ENCODE assay signal across 9 cellular contexts in genomic region chr10:102868976-102869289, GRCh38. TPM values are rescaled to one million over a fixed set of nuclear protein-coding genes. Genes with fewer than 3 reads are reported as not detected.
DNase-seq lines count a peak whose midpoint lies in the region; ATAC-seq and TF ChIP-seq lines count a peak whose summit lies in the region.
"Had no signal": no experiment of that assay in that cellular context is flagged by ENCODE, and none has a peak within 500 bp of the region (broad histone marks: within the 10 kb centered on the region; RNA-seq: fewer than 3 reads in every experiment).

No MANE protein-coding gene starts in this region.

- H3K27ac ChIP-seq in ascending aorta = peak overlapping the region in 1 of 2 donors; percentile 15
- H3K27ac ChIP-seq in right lobe of liver = peak overlapping the region in 2 of 3 donors; percentile 50 to 66

- 37% methylated on average over 6 of the region's 6 CpGs for WGBS in right lobe of liver (ENCODE audit: insufficient coverage, low coverage, low lambda C conversion rate, missing lambda C conversion rate)

- peaks cover 20% of the 10 kb centered on the region for H3K27me3 Mint-ChIP-seq in activated naive CD4-positive, alpha-beta T cell treated with anti-CD3 and anti-CD28 coated beads, Interleukin-2, amount 50 U/mL, for 24 hours
- H3K27me3 Mint-ChIP-seq in type B pancreatic cell = no peaks in the 10 kb centered on the region

- H3K4me3 Mint-ChIP-seq in activated naive CD4-positive, alpha-beta T cell treated with anti-CD3 and anti-CD28 coated beads, Interleukin-2, amount 50 U/mL, for 24 hours = peak overlapping the region; percentile 69
- peak overlapping the region; percentile 90 for H3K4me3 Mint-ChIP-seq in type B pancreatic cell

- TF ChIP-seq CTCF in ascending aorta (IDR thresholded peaks at IDR 0.05) (no peak), right lobe of liver (IDR thresholded peaks at IDR 0.05) (no peak), type B pancreatic cell (conservative IDR thresholded peaks at IDR 0.05) (no peak)

- peak overlapping the region; percentile 63 to 64 for H3K4me3 ChIP-seq in ascending aorta
- peak overlapping the region; percentile 51 to 65 (median 61) for H3K4me3 ChIP-seq in right lobe of liver

- no peak for TF ChIP-seq POLR2A in right lobe of liver (IDR thresholded peaks at IDR 0.05)

- no peak overlapping the region for H3K27ac Mint-ChIP-seq in activated naive CD4-positive, alpha-beta T cell treated with anti-CD3 and anti-CD28 coated beads, Interleukin-2, amount 50 U/mL, for 24 hours
- H3K27ac Mint-ChIP-seq in activated naive CD4-positive, alpha-beta T cell treated with anti-CD3 and anti-CD28 coated beads, Interleukin-2, amount 50 U/mL, for 72 hours = no peak overlapping the region
- peak overlapping the region; percentile 47 for H3K27ac Mint-ChIP-seq in type B pancreatic cell

- no peak for DNase-seq in activated naive CD4-positive, alpha-beta T cell treated with anti-CD3 and anti-CD28 coated beads, Interleukin-2, amount 50 U/mL, for 72 hours (ENCODE audit: low spot score in 2 of 2)
- no peak for DNase-seq in ascending aorta (ENCODE audit: low spot score in 2 of 2)
- no peak for DNase-seq in right lobe of liver
- no peak for DNase-seq in type B pancreatic cell (ENCODE audit: extremely low spot score, unreplicated experiment)
- DNase-seq in cerebellar nuclear complex (lab: John Stamatoyannopoulos, UW) = no peak
- no peak for DNase-seq in DMS79 (lab: John Stamatoyannopoulos, UW)
- DNase-seq: effector memory CD4-positive, alpha-beta T cell had no signal

- peaks cover 10% of the 10 kb centered on the region for H3K36me3 Mint-ChIP-seq in activated naive CD4-positive, alpha-beta T cell treated with anti-CD3 and anti-CD28 coated beads, Interleukin-2, amount 50 U/mL, for 24 hours
- peaks cover 0 to 5% of the 10 kb centered on the region in 2 donors for H3K36me3 Mint-ChIP-seq in activated naive CD4-positive, alpha-beta T cell treated with anti-CD3 and anti-CD28 coated beads, Interleukin-2, amount 50 U/mL, for 72 hours
- H3K36me3 Mint-ChIP-seq in type B pancreatic cell = peaks cover under 1% of the 10 kb centered on the region

- H3K9me3 ChIP-seq in ascending aorta = no peaks in the 10 kb centered on the region
- H3K9me3 ChIP-seq in right lobe of liver = no peaks in the 10 kb centered on the region

- no peak for ATAC-seq in activated naive CD4-positive, alpha-beta T cell treated with anti-CD3 and anti-CD28 coated beads, Interleukin-2, amount 50 U/mL, for 72 hours
- ATAC-seq in right lobe of liver = no peak
- ATAC-seq in HG02938 (IDR thresholded peaks at IDR 0.05; ENCODE audit: unreplicated experiment) = no peak

- peaks cover 10% of the 10 kb centered on the region for H3K4me1 Mint-ChIP-seq in activated naive CD4-positive, alpha-beta T cell treated with anti-CD3 and anti-CD28 coated beads, Interleukin-2, amount 50 U/mL, for 24 hours
- peaks cover 17% of the 10 kb centered on the region for H3K4me1 Mint-ChIP-seq in type B pancreatic cell (ENCODE audit: unreplicated experiment)

- no peaks in the 10 kb centered on the region for H3K9me3 Mint-ChIP-seq in activated naive CD4-positive, alpha-beta T cell treated with anti-CD3 and anti-CD28 coated beads, Interleukin-2, amount 50 U/mL, for 24 hours
- H3K9me3 Mint-ChIP-seq in activated naive CD4-positive, alpha-beta T cell treated with anti-CD3 and anti-CD28 coated beads, Interleukin-2, amount 50 U/mL, for 72 hours = no peaks in the 10 kb centered on the region
- H3K9me3 Mint-ChIP-seq in type B pancreatic cell = no peaks in the 10 kb centered on the region

- H3K27me3 ChIP-seq in ascending aorta (no peaks in the 10 kb centered on the region), right lobe of liver (no peaks in the 10 kb centered on the region)

- H3K36me3 ChIP-seq in ascending aorta = no peaks in the 10 kb centered on the region
- H3K36me3 ChIP-seq in right lobe of liver = peaks cover 0 to 4% (median 2%) of the 10 kb centered on the region in 4 donors

- intact Hi-C loops in ascending aorta (cut with DNase I) = no loop called here
- intact Hi-C loops in right lobe of liver (cut with DNase I) = no loop called here

- H3K4me1 ChIP-seq in ascending aorta = peaks cover 0 to 5% of the 10 kb centered on the region in 2 donors
- H3K4me1 ChIP-seq in right lobe of liver = peaks cover 0 to 8% (median under 1%) of the 10 kb centered on the region in 4 donors

RNA-seq across cellular contexts. Expression of gene AS3MT, which starts 0.3 kb away (rescaled TPM):
- not detected for total RNA-seq in activated naive CD4-positive, alpha-beta T cell treated with anti-CD3 and anti-CD28 coated beads, Interleukin-2, amount 50 U/mL, for 72 hours
- total RNA-seq in ascending aorta = 1.4 TPM
- 10 to 100 TPM in 4 of 6 experiments, 1 to 10 TPM in 2; 5.3 to 23.2 (median 14.4) TPM for total RNA-seq in right lobe of liver
- total RNA-seq in type B pancreatic cell (ENCODE audit: low replicate concordance) = 4.2 and 4.9 TPM in 2 replicates

RNA-seq across cellular contexts. Expression of gene BORCS7, which starts 14.9 kb away (rescaled TPM):
- total RNA-seq in activated naive CD4-positive, alpha-beta T cell treated with anti-CD3 and anti-CD28 coated beads, Interleukin-2, amount 50 U/mL, for 72 hours = 1 to 10 TPM; 8.8 to 9.7 TPM
- total RNA-seq in ascending aorta (57.2 TPM), right lobe of liver (10 to 100 TPM; 14.2 to 36.4 (median 28.1) TPM), type B pancreatic cell (ENCODE audit: low replicate concordance) (19.0 and 21.8 TPM in 2 replicates)

RNA-seq across cellular contexts. Expression of gene CYP17A1, which starts 31.7 kb away (rescaled TPM):
- total RNA-seq in activated naive CD4-positive, alpha-beta T cell treated with anti-CD3 and anti-CD28 coated beads, Interleukin-2, amount 50 U/mL, for 72 hours = not detected
- total RNA-seq in ascending aorta (116 TPM), right lobe of liver (1 to 10 TPM in 4 of 6 experiments, under 1 TPM in 2; 0.61 to 4.2 (median 1.5) TPM), type B pancreatic cell (ENCODE audit: low replicate concordance) (0.14 TPM in 1 of 2 replicates, not detected in the other)

RNA-seq across cellular contexts. Expression of gene CNNM2, which starts 49.2 kb away (rescaled TPM):
- total RNA-seq in activated naive CD4-positive, alpha-beta T cell treated with anti-CD3 and anti-CD28 coated beads, Interleukin-2, amount 50 U/mL, for 72 hours = 10 to 100 TPM in 1 of 2 donors, 1 to 10 TPM in 1; 5.5 to 12.0 TPM
- total RNA-seq in ascending aorta (18.7 TPM), right lobe of liver (1 to 10 TPM; 5.2 to 7.6 (median 6.5) TPM), type B pancreatic cell (ENCODE audit: low replicate concordance) (9.8 and 12.0 TPM in 2 replicates)

Comparison
In these comparisons a context has a peak if more than half of its experiments do, and no peak if none do; other contexts are left out.
1. RNA of gene CYP17A1, which starts 31.7 kb away (total RNA-seq): 116 TPM in ascending aorta (single experiment); 0.61 to 4.2 TPM in right lobe of liver, 0.14 TPM in type B pancreatic cell and not detected in activated naive CD4-positive, alpha-beta T cell treated with anti-CD3 and anti-CD28 coated beads, Interleukin-2, amount 50 U/mL, for 72 hours; every median in the first group is over 10 times any median in the second.